Comparison of ENCODE assay signal across 8 cellular contexts in genomic region chr7:23106491-23106800, GRCh38. TPM values are rescaled to one million over a fixed set of nuclear protein-coding genes. Genes with fewer than 3 reads are reported as not detected.
A peak's percentile ranks its signal among the peaks of the same experiment; 100 is the strongest.
DNase-seq lines count a peak whose midpoint lies in the region; ATAC-seq lines count a peak whose summit lies in the region.

No MANE protein-coding gene starts in this region.

- H3K36me3 ChIP-seq in ES-I3 (ENCODE audit: insufficient read depth, low read length) (no peaks in the 10 kb centered on the region), adipocyte (ENCODE audit: control insufficient read depth, insufficient read depth, low read length, severe bottlenecking) (no peaks in the 10 kb centered on the region), iPS-15b (ENCODE audit: control insufficient read depth, insufficient read depth, low read length) (no peaks in the 10 kb centered on the region), skeletal muscle tissue (ENCODE audit: control insufficient read depth in 3 of 3, insufficient read depth in 3 of 3, low read length in 3 of 3) (no peaks in the 10 kb centered on the region)

- H3K27me3 ChIP-seq in adipocyte (replicated peaks; ENCODE audit: control insufficient read depth, insufficient read depth, low read length) = no peaks in the 10 kb centered on the region
- H3K27me3 ChIP-seq in iPS-15b (ENCODE audit: control insufficient read depth, insufficient read depth, low read length) = no peaks in the 10 kb centered on the region
- H3K27me3 ChIP-seq in skeletal muscle tissue (ENCODE audit: control insufficient read depth in 3 of 3, insufficient read depth in 3 of 3, low read length in 3 of 3) = no peaks in the 10 kb centered on the region

- H3K4me1 ChIP-seq in ES-I3 (ENCODE audit: insufficient read depth, low read length) = peaks cover 3% of the 10 kb centered on the region; the same call in 1 of the 2 replicates
- H3K4me1 ChIP-seq in adipocyte (ENCODE audit: control insufficient read depth, insufficient read depth, low read length) = peaks cover 32% of the 10 kb centered on the region
- peaks cover 17% of the 10 kb centered on the region for H3K4me1 ChIP-seq in iPS-15b (ENCODE audit: control insufficient read depth, insufficient read depth, low read length)
- H3K4me1 ChIP-seq in skeletal muscle tissue (ENCODE audit: control insufficient read depth in 3 of 3, insufficient read depth in 3 of 3, low read length in 3 of 3) = peaks cover 12 to 29% (median 14%) of the 10 kb centered on the region in 3 donors

- H3K9ac ChIP-seq in ES-I3 (ENCODE audit: low read depth, low read length) (peak overlapping the region; percentile 98), adipocyte (ENCODE audit: low read length) (peak overlapping the region; percentile 98), iPS-15b (ENCODE audit: low read depth, low read length) (peak overlapping the region; percentile 83), skeletal muscle tissue (ENCODE audit: low read depth in 1 of 3, low read length in 3 of 3) (peak overlapping the region; percentile 86 to 94 (median 92))

- intact Hi-C loops in sciatic nerve (cut with DNase I) = no loop called here

- H3K4me3 ChIP-seq in adipocyte (ENCODE audit: low read length) = peak overlapping the region; percentile 99
- H3K4me3 ChIP-seq in iPS-15b (ENCODE audit: low read depth, low read length) = peak overlapping the region; percentile 93
- peak overlapping the region; percentile 87 to 90 (median 87) for H3K4me3 ChIP-seq in skeletal muscle tissue (ENCODE audit: low read length in 3 of 3)

- H3K9me3 ChIP-seq in ES-I3 (ENCODE audit: control insufficient read depth, insufficient read depth, low read length) = 0 out of 2 replicates have a peak, but pooled peaks cover 3% of the 10 kb centered on the region
- peaks cover 4% of the 10 kb centered on the region for H3K9me3 ChIP-seq in adipocyte (ENCODE audit: control insufficient read depth, low read length)
- no peaks in the 10 kb centered on the region for H3K9me3 ChIP-seq in iPS-15b (ENCODE audit: control insufficient read depth, insufficient read depth, low read length)
- no peaks in the 10 kb centered on the region for H3K9me3 ChIP-seq in skeletal muscle tissue (ENCODE audit: control insufficient read depth in 3 of 3, low read length in 3 of 3)

- H3K27ac ChIP-seq in skeletal muscle tissue (ENCODE audit: low read depth, low read length) = peak overlapping the region; percentile 87

- DNase-seq in NCI-H1092 (lab: John Stamatoyannopoulos, UW) = peak; percentile 43
- peak; percentile 79 for DNase-seq in adipocyte (ENCODE audit: low read depth)
- no peak for DNase-seq in sciatic nerve (ENCODE audit: low spot score)
- DNase-seq in NCI-H2107 (lab: John Stamatoyannopoulos, UW) = no peak

- ATAC-seq in GM21737 (IDR thresholded peaks at IDR 0.05; ENCODE audit: unreplicated experiment) (peak; percentile 5), sciatic nerve (no peak)

RNA-seq across cellular contexts. Expression of gene KLHL7, which starts 0.9 kb away (rescaled TPM):
- total RNA-seq in skeletal muscle tissue (17.7 TPM), sciatic nerve (29.1 TPM)

Comparison
In these comparisons a context has a peak if more than half of its experiments do, and no peak if none do; other contexts are left out.
1. DNase-seq: peak in NCI-H1092 (single experiment) and adipocyte (single experiment); none in sciatic nerve (single experiment) and NCI-H2107 (single experiment).
2. Peak in every context shown above with its lines, with median percentiles within 50 percentile points of each other: H3K9ac ChIP-seq and H3K4me3 ChIP-seq.